In genomic region chrX:37800762-37801161, GRCh38 we compare ENCODE assay signal across 18 cellular contexts.
"Had no signal": no experiment of that assay in that cellular context is flagged by ENCODE, and none has a peak within 500 bp of the region (broad histone marks: within the 10 kb centered on the region; RNA-seq: fewer than 3 reads in every experiment).

No MANE protein-coding gene starts in this region.

- H3K4me3 Mint-ChIP-seq: activated CD4-positive, alpha-beta T cell treated with anti-CD3 and anti-CD28 coated beads, Interleukin-2, amount 10 ng/mL, durations not matched to agents 7 days and 5 days; activated T-cell treated with anti-CD3 and anti-CD28 coated beads, Interleukin-2, amount 50 U/mL, for 72 hours; endodermal cell; naive thymus-derived CD8-positive, alpha-beta T cell; stimulated activated effector memory CD8-positive, alpha-beta T cell treated with anti-CD3 and anti-CD28 coated beads, Interleukin-12 subunit alpha, Interleukin-12 subunit beta, amount 100 ng/mL, for 72 hours; T-helper 17 cell had no signal

- H3K27ac Mint-ChIP-seq: activated CD4-positive, alpha-beta T cell treated with anti-CD3 and anti-CD28 coated beads, Interleukin-2, amount 10 ng/mL, durations not matched to agents 7 days and 5 days; activated naive CD4-positive, alpha-beta T cell treated with anti-CD3 and anti-CD28 coated beads, Interleukin-2, amount 50 U/mL, for 72 hours; activated T-cell treated with anti-CD3 and anti-CD28 coated beads, Interleukin-2, amount 50 U/mL, for 72 hours; endodermal cell; naive thymus-derived CD8-positive, alpha-beta T cell; stimulated activated effector memory CD8-positive, alpha-beta T cell treated with anti-CD3 and anti-CD28 coated beads, Interleukin-12 subunit alpha, Interleukin-12 subunit beta, amount 100 ng/mL, for 72 hours; T-helper 17 cell had no signal

- H3K9me3 Mint-ChIP-seq: activated CD4-positive, alpha-beta T cell treated with anti-CD3 and anti-CD28 coated beads, Interleukin-2, amount 10 ng/mL, durations not matched to agents 7 days and 5 days; activated naive CD4-positive, alpha-beta T cell treated with anti-CD3 and anti-CD28 coated beads, Interleukin-2, amount 50 U/mL, for 72 hours; activated T-cell treated with anti-CD3 and anti-CD28 coated beads, Interleukin-2, amount 50 U/mL, for 72 hours; stimulated activated effector memory CD8-positive, alpha-beta T cell treated with anti-CD3 and anti-CD28 coated beads, Interleukin-12 subunit alpha, Interleukin-12 subunit beta, amount 100 ng/mL, for 72 hours had no signal

- DNase-seq: activated CD4-positive, alpha-beta T cell treated with anti-CD3 and anti-CD28 coated beads, Interleukin-2, amount 10 ng/mL, durations not matched to agents 7 days and 5 days; activated CD8-positive, alpha-beta memory T cell treated with anti-CD3 and anti-CD28 coated beads, Interleukin-2, amount 50 U/mL, for 48 hours; activated gamma-delta T cell; activated T-cell treated with anti-CD3 and anti-CD28 coated beads, Interleukin-2, amount 50 U/mL, for 72 hours; amniotic stem cell; body of pancreas; dorsolateral prefrontal cortex; endodermal cell; erythroblast; left ventricle myocardium inferior; mesenchymal stem cell; naive thymus-derived CD8-positive, alpha-beta T cell; stimulated activated CD4-positive, alpha-beta T cell treated with anti-CD3 and anti-CD28 coated beads, Interleukin-12 subunit alpha, Interleukin-12 subunit beta, amount 100 ng/mL, for 4 hours; stimulated activated CD4-positive, alpha-beta T cell treated with anti-CD3 and anti-CD28 coated beads, Interleukin-2, amount 100 ng/mL, for 24 hours; T-helper 17 cell had no signal

- ATAC-seq: activated naive CD4-positive, alpha-beta T cell treated with anti-CD3 and anti-CD28 coated beads, Interleukin-2, amount 50 U/mL, for 72 hours; activated T-cell treated with anti-CD3 and anti-CD28 coated beads, Interleukin-2, amount 50 U/mL, for 72 hours; body of pancreas; naive thymus-derived CD8-positive, alpha-beta T cell; stimulated activated effector memory CD8-positive, alpha-beta T cell treated with anti-CD3 and anti-CD28 coated beads, Interleukin-12 subunit alpha, Interleukin-12 subunit beta, amount 100 ng/mL, for 72 hours; T-helper 17 cell had no signal

- H3K4me1 Mint-ChIP-seq: stimulated activated effector memory CD8-positive, alpha-beta T cell treated with anti-CD3 and anti-CD28 coated beads, Interleukin-12 subunit alpha, Interleukin-12 subunit beta, amount 100 ng/mL, for 72 hours had no signal

- H3K36me3 Mint-ChIP-seq: activated naive CD4-positive, alpha-beta T cell treated with anti-CD3 and anti-CD28 coated beads, Interleukin-2, amount 50 U/mL, for 72 hours; naive thymus-derived CD8-positive, alpha-beta T cell; stimulated activated effector memory CD8-positive, alpha-beta T cell treated with anti-CD3 and anti-CD28 coated beads, Interleukin-12 subunit alpha, Interleukin-12 subunit beta, amount 100 ng/mL, for 72 hours had no signal

- H3K27me3 Mint-ChIP-seq: activated CD4-positive, alpha-beta T cell treated with anti-CD3 and anti-CD28 coated beads, Interleukin-2, amount 10 ng/mL, durations not matched to agents 7 days and 5 days; naive thymus-derived CD8-positive, alpha-beta T cell; T-helper 17 cell had no signal

- H3K4me3 ChIP-seq: body of pancreas, dorsolateral prefrontal cortex, hepatocyte, left ventricle myocardium inferior had no signal
